ENCODE assay signal across 8 cellular contexts in the genomic region with DNA sequence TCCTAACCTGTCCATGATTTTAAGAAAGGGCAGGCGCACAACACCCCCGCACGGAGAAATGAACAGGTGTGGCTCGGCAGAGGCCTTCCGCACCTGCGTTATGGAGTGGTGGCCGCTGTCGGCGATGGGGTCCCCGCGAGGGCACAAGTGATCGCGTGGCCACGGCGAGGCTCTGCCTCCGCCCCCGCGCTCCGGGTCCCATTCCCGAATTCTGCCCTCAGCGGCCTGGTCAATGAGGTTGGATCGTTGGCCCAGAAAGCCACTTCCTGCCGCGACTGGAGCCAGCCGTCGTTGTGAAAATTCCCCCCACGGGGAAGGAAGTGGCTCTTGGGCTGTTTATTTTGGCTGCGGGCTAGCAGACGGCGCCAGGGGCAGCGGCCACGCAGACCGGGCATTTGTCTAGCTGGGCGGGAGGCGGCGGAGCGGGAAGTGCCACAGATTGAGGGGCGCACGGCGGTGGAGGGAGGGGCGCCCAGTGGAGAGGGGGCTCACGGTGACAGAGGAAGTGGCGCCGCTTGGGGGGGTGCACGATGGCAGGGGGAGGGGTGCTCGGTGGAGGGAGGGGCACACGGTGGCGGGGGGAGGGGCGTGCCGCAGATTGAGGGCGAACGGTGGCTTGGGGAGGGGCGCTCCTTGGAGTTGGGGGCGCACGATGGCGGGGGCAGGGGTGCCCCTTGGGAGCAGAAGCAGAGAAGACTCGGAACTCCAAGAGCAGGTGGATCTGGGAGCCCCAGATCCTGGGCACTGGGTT.
DNase-seq lines count a peak whose midpoint lies in the region; ATAC-seq and TF ChIP-seq lines count a peak whose summit lies in the region.

No MANE protein-coding gene starts in this region.

- TF ChIP-seq CTCF in HL-60 (IDR thresholded peaks at IDR 0.05; ENCODE audit: insufficient read depth, low read length): no peak
- no peak for TF ChIP-seq CTCF in astrocyte of the spinal cord (IDR thresholded peaks at IDR 0.05; ENCODE audit: low read depth, low read length)

- peak; percentile 75 for DNase-seq in CD1c-positive myeloid dendritic cell (ENCODE audit: extremely low spot score)
- peak; percentile 76 to 84 for DNase-seq in HL-60 (ENCODE audit: low read depth in 1 of 2, low spot score in 1 of 2)
- peak; percentile 32 for DNase-seq in RPMI8226
- DNase-seq in astrocyte of the spinal cord (ENCODE audit: low read depth, low spot score): peak; percentile 69
- no peak for DNase-seq in skeletal muscle cell (ENCODE audit: low read depth)
- DNase-seq in NCI-H82 treated with DMSO at 0.1 percent for 48 hours (lab: John Stamatoyannopoulos, UW; ENCODE audit: unreplicated experiment): no peak

- H3K9me3 ChIP-seq in iPS-18c (ENCODE audit: control insufficient read depth, insufficient read depth, low read length): no peaks in the 10 kb centered on the region

- in situ Hi-C loops in astrocyte of the spinal cord (cut with HindIII; ENCODE audit: low sequenced_read_pairs): no loop called here

- peak overlapping the region; percentile 83 for H3K27ac ChIP-seq in HL-60 (replicated peaks)

- ATAC-seq in GM21528 (IDR thresholded peaks at IDR 0.05; ENCODE audit: low FRiP score, unreplicated experiment): no peak

- H3K4me3 ChIP-seq in HL-60 (replicated peaks; ENCODE audit: insufficient read depth, low read length): peak overlapping the region; percentile 44
- H3K4me3 ChIP-seq in astrocyte of the spinal cord (ENCODE audit: low read depth, low read length): peak overlapping the region; percentile 35
- H3K4me3 ChIP-seq in iPS-18c (ENCODE audit: insufficient read depth, low read depth, low read length): peak overlapping the region; percentile 69
- peak overlapping the region; percentile 31 for H3K4me3 ChIP-seq in skeletal muscle cell (ENCODE audit: low read depth, low read length)

- H3K27me3 ChIP-seq in HL-60 (ENCODE audit: insufficient read depth, poor library complexity, severe bottlenecking): no peaks in the 10 kb centered on the region

Comparison
In these comparisons a context has a peak if more than half of its experiments do, and no peak if none do; other contexts are left out.
1. DNase-seq: peak in CD1c-positive myeloid dendritic cell (single experiment), HL-60 (2 of 2), RPMI8226 (single experiment) and astrocyte of the spinal cord (single experiment); none in skeletal muscle cell (single experiment) and NCI-H82 treated with DMSO at 0.1 percent for 48 hours (single experiment).
2. Peak in every context shown above with its lines, with median percentiles within 50 percentile points of each other: H3K4me3 ChIP-seq.